In the genomic region with DNA sequence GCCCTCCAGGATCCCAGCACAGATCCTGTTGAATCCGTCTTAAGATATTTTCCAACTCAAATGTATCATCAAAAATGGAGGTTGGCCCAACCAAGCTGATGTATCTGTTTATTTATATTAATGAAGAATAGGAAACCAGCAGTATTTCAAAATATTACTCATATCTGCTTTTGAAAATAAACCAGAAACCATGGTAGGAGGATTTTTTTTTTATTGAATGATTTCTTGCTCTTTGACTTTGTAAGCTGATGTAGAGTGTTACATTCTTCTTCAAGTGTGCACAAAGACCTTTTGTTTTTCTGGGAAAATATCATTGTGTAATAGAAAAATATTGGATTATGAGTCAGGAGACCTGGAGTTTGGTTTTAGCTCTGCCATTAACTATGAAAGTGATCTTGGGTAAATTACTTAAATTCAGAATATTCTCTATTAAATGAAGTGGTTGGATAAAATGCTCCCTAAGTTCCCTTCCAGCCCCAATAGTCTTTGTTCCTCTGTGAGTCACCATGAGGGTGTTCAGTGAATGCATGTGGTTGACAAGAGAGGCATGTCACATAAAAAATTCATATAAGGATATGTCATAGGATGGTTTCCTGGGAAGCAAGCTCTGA, we compare ENCODE assay signal across 15 cellular contexts.
DNase-seq lines count a peak whose midpoint lies in the region; ATAC-seq and TF ChIP-seq lines count a peak whose summit lies in the region.
"Had no signal": no experiment of that assay in that cellular context is flagged by ENCODE, and none has a peak within 500 bp of the region (broad histone marks: within the 10 kb centered on the region; RNA-seq: fewer than 3 reads in every experiment).

No MANE protein-coding gene starts in this region.

- H3K9me3 ChIP-seq in SJSA1 (replicated peaks): no peaks in the 10 kb centered on the region
- H3K9me3 ChIP-seq in SJCRH30 (replicated peaks): no peaks in the 10 kb centered on the region

- H3K9me3 Mint-ChIP-seq in activated T-cell treated with anti-CD3 and anti-CD28 coated beads, Interleukin-2, amount 50 U/mL, for 24 hours: no peaks in the 10 kb centered on the region
- H3K9me3 Mint-ChIP-seq: activated CD4-positive, alpha-beta T cell treated with anti-CD3 and anti-CD28 coated beads, Interleukin-2, amount 10 ng/mL, durations not matched to agents 7 days and 5 days had no signal

- H3K27ac ChIP-seq in SJSA1: peak overlapping the region; percentile 56
- no peak overlapping the region for H3K27ac ChIP-seq in SJCRH30

- no peaks in the 10 kb centered on the region for H3K36me3 Mint-ChIP-seq in activated T-cell treated with anti-CD3 and anti-CD28 coated beads, Interleukin-2, amount 50 U/mL, for 24 hours (ENCODE audit: low read depth)
- H3K36me3 Mint-ChIP-seq: immature natural killer cell had no signal

- H3K4me3 Mint-ChIP-seq in activated T-cell treated with anti-CD3 and anti-CD28 coated beads, Interleukin-2, amount 50 U/mL, for 24 hours: no peak overlapping the region
- H3K4me3 Mint-ChIP-seq: activated CD4-positive, alpha-beta T cell treated with anti-CD3 and anti-CD28 coated beads, Interleukin-2, amount 10 ng/mL, durations not matched to agents 7 days and 5 days; immature natural killer cell had no signal

- no peaks in the 10 kb centered on the region for H3K4me1 Mint-ChIP-seq in activated T-cell treated with anti-CD3 and anti-CD28 coated beads, Interleukin-2, amount 50 U/mL, for 24 hours (ENCODE audit: low read depth)
- H3K4me1 Mint-ChIP-seq: activated CD4-positive, alpha-beta T cell treated with anti-CD3 and anti-CD28 coated beads, Interleukin-2, amount 10 ng/mL, durations not matched to agents 7 days and 5 days; immature natural killer cell had no signal

- H3K27me3 Mint-ChIP-seq in activated T-cell treated with anti-CD3 and anti-CD28 coated beads, Interleukin-2, amount 50 U/mL, for 24 hours: no peaks in the 10 kb centered on the region
- H3K27me3 Mint-ChIP-seq: activated CD4-positive, alpha-beta T cell treated with anti-CD3 and anti-CD28 coated beads, Interleukin-2, amount 10 ng/mL, durations not matched to agents 7 days and 5 days had no signal

- ATAC-seq in GM18519 (IDR thresholded peaks at IDR 0.05; ENCODE audit: low FRiP score, unreplicated experiment): no peak

- no peak overlapping the region for H3K27ac Mint-ChIP-seq in activated T-cell treated with anti-CD3 and anti-CD28 coated beads, Interleukin-2, amount 50 U/mL, for 24 hours
- H3K27ac Mint-ChIP-seq: activated CD4-positive, alpha-beta T cell treated with anti-CD3 and anti-CD28 coated beads, Interleukin-2, amount 10 ng/mL, durations not matched to agents 7 days and 5 days; immature natural killer cell had no signal

- H3K4me3 ChIP-seq in SJSA1 (no peak overlapping the region), fibroblast of mammary gland (ENCODE audit: control insufficient read depth, low read depth, low read length) (no peak overlapping the region), skeletal muscle cell (ENCODE audit: low read depth, low read length) (no peak overlapping the region), SJCRH30 (no peak overlapping the region)

- no peak for TF ChIP-seq CTCF in fibroblast of mammary gland (conservative IDR thresholded peaks at IDR 0.05; ENCODE audit: control insufficient read depth, insufficient read depth, low read depth, low read length)

- H3K27me3 ChIP-seq in SJSA1 (replicated peaks) (no peaks in the 10 kb centered on the region), SJCRH30 (peaks cover 7% of the 10 kb centered on the region; the same call in 1 of the 2 replicates)

- H3K36me3 ChIP-seq in SJSA1 (no peaks in the 10 kb centered on the region), SJCRH30 (no peaks in the 10 kb centered on the region)

- peak; percentile 54 for DNase-seq in GM03348 (ENCODE audit: low spot score)
- peak; percentile 44 to 47 for DNase-seq in SJSA1 (ENCODE audit: low read depth in 1 of 2, low spot score in 2 of 2)
- DNase-seq in fibroblast of mammary gland (ENCODE audit: low read depth): peak; percentile 70
- peak; percentile 60 for DNase-seq in skeletal muscle cell (ENCODE audit: low read depth)
- no peak for DNase-seq in GM19238 (ENCODE audit: insufficient read length, low spot score)
- no peak for DNase-seq in activated T-cell treated with anti-CD3 and anti-CD28 coated beads, Interleukin-2, amount 50 U/mL, for 24 hours
- no peak for DNase-seq in SJCRH30
- DNase-seq: activated CD4-positive, alpha-beta T cell treated with anti-CD3 and anti-CD28 coated beads, Interleukin-2, amount 10 ng/mL, durations not matched to agents 7 days and 5 days; central memory CD4-positive, alpha-beta T cell; COR-L47; erythroblast; immature natural killer cell; NCI-H1092; NCI-H2227 treated with DMSO at 0.1 percent for 48 hours had no signal

- H3K4me1 ChIP-seq in SJSA1 (replicated peaks) (peaks cover 21% of the 10 kb centered on the region), SJCRH30 (no peaks in the 10 kb centered on the region)

Comparison
In these comparisons a context has a peak if more than half of its experiments do, and no peak if none do; other contexts are left out.
1. DNase-seq: peak in GM03348 (single experiment), SJSA1 (2 of 2), fibroblast of mammary gland (single experiment) and skeletal muscle cell (single experiment); none in GM19238 (single experiment), activated T-cell treated with anti-CD3 and anti-CD28 coated beads, Interleukin-2, amount 50 U/mL, for 24 hours (single experiment) and SJCRH30 (0 of 2).